10 cellular contexts compared by ENCODE assay signal in genomic region chr19:10412257-10412977, GRCh38. TPM values are rescaled to one million over a fixed set of nuclear protein-coding genes. Genes with fewer than 3 reads are reported as not detected.
DNase-seq lines count a peak whose midpoint lies in the region; ATAC-seq, FAIRE-seq and TF ChIP-seq lines count a peak whose summit lies in the region.
"Had no signal": no experiment of that assay in that cellular context is flagged by ENCODE, and none has a peak within 500 bp of the region (broad histone marks: within the 10 kb centered on the region; RNA-seq: fewer than 3 reads in every experiment).

No MANE protein-coding gene starts in this region.

- H3K4me1 Mint-ChIP-seq in Caco-2 (ENCODE audit: low read depth, unreplicated experiment), result no peaks in the 10 kb centered on the region

- peaks cover 6% of the 10 kb centered on the region; the same call in 2 of the 3 replicates for H3K79me2 ChIP-seq in K562 (ENCODE audit: control insufficient read depth, insufficient read depth, low read length)

- TF ChIP-seq POLR2A in K562 (conservative IDR thresholded peaks at IDR 0.05), result no peak

- H3K9me3 ChIP-seq in K562 (replicated peaks; ENCODE audit: control insufficient read depth, insufficient read depth, low read depth, low read length) (peaks cover 4% of the 10 kb centered on the region), Caco-2 (no peaks in the 10 kb centered on the region)
- H3K9me3 ChIP-seq: thoracic aorta had no signal

- no peaks in the 10 kb centered on the region for H3K9me3 Mint-ChIP-seq in Caco-2 (ENCODE audit: unreplicated experiment)

- no peaks in the 10 kb centered on the region for H4K20me1 ChIP-seq in K562 (replicated peaks; ENCODE audit: control insufficient read depth, insufficient read depth, low read length)

- H2AFZ ChIP-seq in K562 (ENCODE audit: low read depth, low read length), result no peak overlapping the region

- intact Hi-C loops in K562 (cut with micrococcal nuclease), result no loop called here
- intact Hi-C loops in Caco-2 (cut with micrococcal nuclease; ENCODE audit: unreplicated experiment), result no loop called here

- in situ Hi-C loops in GM13977 (cut with MboI; ENCODE audit: low pct_unique_long_range_greater_than_20kb, low sequenced_read_pairs, unreplicated experiment), result no loop called here
- in situ Hi-C loops in K562 (cut with MboI), result no loop called here

- CTCF ChIA-PET in K562 (lab: Yijun Ruan, JAX; ENCODE audit: low intra/inter-chr PET ratio) (no interaction called here), Caco-2 (lab: Charles Lee) (interaction anchor here (0.6 to 0.7 kb wide), 2 partner anchors 10 to 104 kb away, joined by 3 to 6 read pairs; no protein-coding TSS in a partner anchor)

- POLR2A ChIA-PET in K562 (lab: Yijun Ruan, JAX) (interaction anchor here (0.6 to 2.7 kb wide), 4 partner anchors 9 to 306 kb away, joined by 3 to 9 read pairs (median 6); partner anchors contain the start of gene CDC37), Caco-2 (lab: Charles Lee) (no interaction called here)

- DNase-seq in GM13977 (ENCODE audit: low spot score), result peak; percentile 65
- no peak for DNase-seq in K562 (ENCODE audit: extremely low read depth in 1 of 4, low spot score in 3 of 4)
- DNase-seq in Caco-2, result no peak
- DNase-seq in NCI-H2029 treated with DMSO at 0.1 percent for 48 hours (lab: John Stamatoyannopoulos, UW), result no peak
- no peak for DNase-seq in NK-92 (lab: John Stamatoyannopoulos, UW; ENCODE audit: unreplicated experiment)
- DNase-seq: WERI-Rb-1 had no signal

- 47% methylated on average over 11 of the region's 13 CpGs for WGBS in K562 (ENCODE audit: insufficient coverage, low coverage, missing lambda C conversion rate)

- H3K9ac ChIP-seq in K562 (ENCODE audit: insufficient read depth in 1 of 2, low read depth in 2 of 2, low read length in 2 of 2), result no peak overlapping the region

- no peaks in the 10 kb centered on the region for H3K9me1 ChIP-seq in K562 (ENCODE audit: control insufficient read depth, insufficient read depth, low read length)

- ATAC-seq in GM21423 (IDR thresholded peaks at IDR 0.05; ENCODE audit: unreplicated experiment) (peak; percentile 48), HG03558 (IDR thresholded peaks at IDR 0.05; ENCODE audit: extremely low read depth, unreplicated experiment) (peak; percentile 30), K562 (no peak), HG03175 (IDR thresholded peaks at IDR 0.05; ENCODE audit: unreplicated experiment) (no peak)

- no peak for TF ChIP-seq RAD21 in K562 (CRISPR knock-in tag; conservative IDR thresholded peaks at IDR 0.05 in 1 of 2, IDR thresholded peaks at IDR 0.05 in 1 of 2)

- peaks cover 9% of the 10 kb centered on the region for H3K36me3 Mint-ChIP-seq in Caco-2 (ENCODE audit: insufficient read depth, unreplicated experiment)

- H3K4me3 Mint-ChIP-seq in Caco-2 (ENCODE audit: unreplicated experiment), result no peak overlapping the region

- peak overlapping the region; percentile 55; the same call in 1 of the 3 replicates for H3K27ac ChIP-seq in K562 (ENCODE audit: extremely low read depth, low read depth, low read length)
- H3K27ac ChIP-seq: thoracic aorta, WERI-Rb-1 had no signal

- no peak overlapping the region for H3K4me2 ChIP-seq in K562 (ENCODE audit: insufficient read depth, low read length)

- H3K36me3 ChIP-seq in K562 (ENCODE audit: control insufficient read depth, insufficient read depth, low read length), result no peaks in the 10 kb centered on the region; the same call in 2 of the 3 replicates
- no peaks in the 10 kb centered on the region for H3K36me3 ChIP-seq in Caco-2 (ENCODE audit: control insufficient read depth, insufficient read depth, low read length)
- H3K36me3 ChIP-seq: thoracic aorta, WERI-Rb-1 had no signal

- H3K27me3 Mint-ChIP-seq in Caco-2 (ENCODE audit: insufficient read depth, unreplicated experiment), result peaks cover 6% of the 10 kb centered on the region

- BruUV-seq in K562 (replicated peaks; lab: Mats Ljungman, UMichigan) (no TSS peak), Caco-2 (replicated peaks; lab: Mats Ljungman, UMichigan) (no TSS peak)

- TF ChIP-seq CTCF in GM13977 (IDR thresholded peaks at IDR 0.05; ENCODE audit: extremely low read depth, insufficient read depth, missing control alignments) (no peak), K562 (IDR thresholded peaks at IDR 0.05 in 2 of 3, conservative IDR thresholded peaks at IDR 0.05 in 1 of 3; ENCODE audit: insufficient read depth in 2 of 3, low read depth in 1 of 3, low read length in 3 of 3) (no peak), Caco-2 (IDR thresholded peaks at IDR 0.05; ENCODE audit: insufficient read depth in 1 of 2, low read depth in 1 of 2, low read length in 1 of 2, severe bottlenecking in 1 of 2, unreplicated experiment in 1 of 2) (no peak)

- no peak for TF ChIP-seq EP300 in K562 (IDR thresholded peaks at IDR 0.05; ENCODE audit: low read length)

- H3K27me3 ChIP-seq in K562 (ENCODE audit: control insufficient read depth in 2 of 2, insufficient read depth in 2 of 2, low read length in 2 of 2), result no peaks in the 10 kb centered on the region
- H3K27me3 ChIP-seq in Caco-2 (replicated peaks; ENCODE audit: control insufficient read depth, insufficient read depth, low read length), result no peaks in the 10 kb centered on the region; the same call in 1 of the 2 replicates

- H3K4me1 ChIP-seq in K562 (replicated peaks in 1 of 2; ENCODE audit: control insufficient read depth in 2 of 2, insufficient read depth in 2 of 2, low read length in 2 of 2) (peaks cover 18 to 27% of the 10 kb centered on the region in 2 experiments), Caco-2 (no peaks in the 10 kb centered on the region)

- no peak for FAIRE-seq in K562 (lab: Jason Lieb, UNC)

- H3K4me3 ChIP-seq in K562, result no peak overlapping the region
- no peak overlapping the region for H3K4me3 ChIP-seq in Caco-2 (ENCODE audit: low read depth, low read length)
- H3K4me3 ChIP-seq: thoracic aorta had no signal

- no peak overlapping the region for H3K27ac Mint-ChIP-seq in Caco-2 (ENCODE audit: unreplicated experiment)

RNA-seq across cellular contexts. Expression of gene PDE4A, which starts 7.9 kb away (rescaled TPM):
- 30.8 and 75.5 TPM in 2 replicates for total RNA-seq in K562 (2011; cell fraction: chromatin; rRNA removed; ENCODE audit: low replicate concordance)
- 29.5 and 33.3 TPM in 2 replicates for total RNA-seq in K562 (2011; cell fraction: nucleolus; rRNA removed)
- 27.9 and 30.0 TPM in 2 replicates for total RNA-seq in K562 (2011; cell fraction: nucleoplasm; rRNA removed)
- total RNA-seq in K562 (2014; rRNA removed) (4.2 and 4.7 TPM in 2 replicates), K562 (2014; rRNA removed; fragmentation: Illumina TruSeq; extraction: Trizol) (3.2 and 3.6 TPM in 2 replicates), K562 (2015; rRNA removed; fragmentation: Illumina TruSeq; extraction: Trizol) (4.6 and 5.1 TPM in 2 replicates), K562 (2021) (25.5 and 26.9 TPM in 2 replicates), Caco-2 (2022) (3.6 and 3.7 TPM in 2 replicates)
- polyA plus RNA-seq in K562 (2011; rRNA removed) (6.0 and 7.6 TPM in 2 replicates), K562 (2014; fragmentation: Illumina TruSeq; extraction: Trizol) (15.1 and 16.5 TPM in 2 replicates), K562 (2014; fragmentation: Nextera tagmentation; extraction: Ambion mirVana) (under 1 TPM; 0.66 to 0.68 TPM), K562 (2014; rRNA removed) (14.2 and 14.3 TPM in 2 replicates)
- polyA plus RNA-seq in K562 (2011; cell fraction: cytosol; rRNA removed), result 7.1 and 9.9 TPM in 2 replicates
- 16.4 and 26.9 TPM in 2 replicates for polyA plus RNA-seq in K562 (2011; cell fraction: nucleus; rRNA removed)
- 12.3 and 18.3 TPM in 2 replicates for polyA plus RNA-seq in K562 (2012)
- polyA minus RNA-seq in K562 (2011; rRNA and poly(A)+ RNA removed), result 4.5 and 7.0 TPM in 2 replicates
- polyA minus RNA-seq in K562 (2011; cell fraction: cytosol; rRNA and poly(A)+ RNA removed), result 14.0 and 20.1 TPM in 2 replicates
- polyA minus RNA-seq in K562 (2011; cell fraction: nucleus; rRNA and poly(A)+ RNA removed), result 8.8 and 9.9 TPM in 2 replicates

RNA-seq across cellular contexts. Expression of gene CDC37, which starts 9.1 kb away (rescaled TPM):
- total RNA-seq in K562 (2011; cell fraction: chromatin; rRNA removed; ENCODE audit: low replicate concordance), result 143 and 313 TPM in 2 replicates
- 204 and 248 TPM in 2 replicates for total RNA-seq in K562 (2011; cell fraction: nucleolus; rRNA removed)
- 196 and 198 TPM in 2 replicates for total RNA-seq in K562 (2011; cell fraction: nucleoplasm; rRNA removed)
- total RNA-seq in K562 (2014; rRNA removed) (374 and 442 TPM in 2 replicates), K562 (2014; rRNA removed; fragmentation: Illumina TruSeq; extraction: Trizol) (92.4 and 108 TPM in 2 replicates), K562 (2015; rRNA removed; fragmentation: Illumina TruSeq; extraction: Trizol) (227 and 233 TPM in 2 replicates), K562 (2021) (220 and 242 TPM in 2 replicates), Caco-2 (2022) (154 and 164 TPM in 2 replicates)
- polyA plus RNA-seq in K562 (2011; rRNA removed) (298 and 334 TPM in 2 replicates), K562 (2014; fragmentation: Illumina TruSeq; extraction: Trizol) (188 and 265 TPM in 2 replicates), K562 (2014; fragmentation: Nextera tagmentation; extraction: Ambion mirVana) (10 to 100 TPM in 1 of 2 experiments, 1 to 10 TPM in 1; 6.6 to 12.8 TPM), K562 (2014; rRNA removed) (481 and 538 TPM in 2 replicates)
- 268 and 380 TPM in 2 replicates for polyA plus RNA-seq in K562 (2011; cell fraction: cytosol; rRNA removed)
- 1,074 and 1,365 TPM in 2 replicates for polyA plus RNA-seq in K562 (2011; cell fraction: nucleus; rRNA removed)
- polyA plus RNA-seq in K562 (2012), result 226 and 230 TPM in 2 replicates
- 76.0 and 124 TPM in 2 replicates for polyA minus RNA-seq in K562 (2011; rRNA and poly(A)+ RNA removed)
- 83.3 and 94.9 TPM in 2 replicates for polyA minus RNA-seq in K562 (2011; cell fraction: cytosol; rRNA and poly(A)+ RNA removed)
- polyA minus RNA-seq in K562 (2011; cell fraction: nucleus; rRNA and poly(A)+ RNA removed), result 51.0 and 68.2 TPM in 2 replicates

RNA-seq across cellular contexts. Expression of gene TYK2, which starts 32.0 kb away (rescaled TPM):
- total RNA-seq in K562 (2011; cell fraction: chromatin; rRNA removed; ENCODE audit: low replicate concordance), result 364 and 893 TPM in 2 replicates
- 386 and 391 TPM in 2 replicates for total RNA-seq in K562 (2011; cell fraction: nucleolus; rRNA removed)
- total RNA-seq in K562 (2011; cell fraction: nucleoplasm; rRNA removed), result 314 and 336 TPM in 2 replicates
- 132 and 147 TPM in 2 replicates for total RNA-seq in K562 (2014; rRNA removed)
- 56.6 and 57.5 TPM in 2 replicates for total RNA-seq in K562 (2014; rRNA removed; fragmentation: Illumina TruSeq; extraction: Trizol)
- 85.0 and 85.9 TPM in 2 replicates for total RNA-seq in K562 (2015; rRNA removed; fragmentation: Illumina TruSeq; extraction: Trizol)
- total RNA-seq in K562 (2021), result 123 and 144 TPM in 2 replicates
- polyA plus RNA-seq in K562 (2011; rRNA removed), result 51.9 and 75.4 TPM in 2 replicates
- 57.5 and 76.1 TPM in 2 replicates for polyA plus RNA-seq in K562 (2011; cell fraction: cytosol; rRNA removed)
- polyA plus RNA-seq in K562 (2011; cell fraction: nucleus; rRNA removed), result 548 and 794 TPM in 2 replicates
- 111 and 155 TPM in 2 replicates for polyA plus RNA-seq in K562 (2012)
- polyA plus RNA-seq in K562 (2014; fragmentation: Illumina TruSeq; extraction: Trizol), result 125 and 126 TPM in 2 replicates
- 10 to 100 TPM; 15.0 to 19.9 TPM for polyA plus RNA-seq in K562 (2014; fragmentation: Nextera tagmentation; extraction: Ambion mirVana)
- polyA plus RNA-seq in K562 (2014; rRNA removed), result 174 and 182 TPM in 2 replicates
- polyA minus RNA-seq in K562 (2011; rRNA and poly(A)+ RNA removed), result 14.0 and 30.4 TPM in 2 replicates
- 50.7 and 53.3 TPM in 2 replicates for polyA minus RNA-seq in K562 (2011; cell fraction: cytosol; rRNA and poly(A)+ RNA removed)
- 55.5 and 67.1 TPM in 2 replicates for polyA minus RNA-seq in K562 (2011; cell fraction: nucleus; rRNA and poly(A)+ RNA removed)
- total RNA-seq in Caco-2 (2022), result 124 and 134 TPM in 2 replicates

Comparison
In these comparisons a context has a peak if more than half of its experiments do, and no peak if none do; other contexts are left out.
1. ATAC-seq: peak in GM21423 (single experiment) and HG03558 (single experiment); none in K562 (single experiment) and HG03175 (single experiment).